1 cellular context compared by ENCODE assay signal in the genomic region with DNA sequence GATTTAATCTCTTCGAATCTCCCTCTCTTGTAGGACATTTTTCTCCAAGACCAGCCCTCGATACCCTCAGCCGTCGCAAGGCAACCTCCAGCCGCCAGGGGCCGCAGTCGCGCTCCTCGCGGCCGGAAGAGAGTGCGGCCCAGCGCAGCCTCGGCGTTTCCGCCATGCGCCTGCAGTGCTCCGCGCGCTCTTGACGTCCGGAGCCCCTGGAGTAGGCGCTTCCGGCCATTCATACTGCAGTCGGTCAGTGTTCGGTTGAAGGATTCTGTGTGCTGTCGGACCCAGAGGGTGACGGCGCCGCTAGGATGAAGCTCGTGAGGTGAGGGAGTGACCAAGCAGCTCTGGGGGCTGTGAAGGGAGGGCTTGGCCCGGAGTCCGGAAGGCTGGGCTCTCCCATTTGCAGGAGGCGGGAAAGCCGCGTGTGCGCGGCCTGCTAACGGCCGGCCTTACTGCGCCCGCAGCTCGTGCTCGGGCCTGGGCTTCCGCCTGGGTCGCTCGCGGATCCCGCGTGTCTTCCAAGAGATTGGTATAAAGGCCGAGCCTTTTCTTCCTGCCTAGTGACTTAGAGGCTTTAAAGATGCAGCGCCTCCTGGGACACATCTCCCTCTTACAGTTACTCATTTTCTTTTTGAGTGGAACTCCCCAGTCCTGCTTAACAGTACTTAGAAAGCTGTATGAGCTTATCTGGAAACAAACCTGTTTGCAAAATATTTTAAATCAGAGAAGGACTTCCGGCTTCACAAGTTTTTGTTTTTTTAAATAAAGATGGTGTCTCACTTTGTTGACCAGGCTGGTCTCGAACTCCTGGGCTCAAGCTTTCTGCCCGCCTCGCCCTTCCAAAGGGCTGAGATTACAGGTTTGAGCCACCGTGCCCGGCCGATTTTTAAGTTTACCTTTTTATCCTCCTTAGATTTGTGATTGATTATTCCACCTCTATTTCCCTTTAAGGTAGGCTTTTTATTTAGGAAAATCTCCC.
TF ChIP-seq lines count a peak whose summit lies in the region.

A gene (plus strand): TSS at position 190 of the 976 bp plus-strand sequence. CDS start 116 bp downstream, at position 306.

TF ChIP-seq in HepG2, 621 proteins besides CTCF, POLR2A, EP300 and RAD21 (continued from another document and continues in another):
- TF ChIP-seq, protein P1, sequence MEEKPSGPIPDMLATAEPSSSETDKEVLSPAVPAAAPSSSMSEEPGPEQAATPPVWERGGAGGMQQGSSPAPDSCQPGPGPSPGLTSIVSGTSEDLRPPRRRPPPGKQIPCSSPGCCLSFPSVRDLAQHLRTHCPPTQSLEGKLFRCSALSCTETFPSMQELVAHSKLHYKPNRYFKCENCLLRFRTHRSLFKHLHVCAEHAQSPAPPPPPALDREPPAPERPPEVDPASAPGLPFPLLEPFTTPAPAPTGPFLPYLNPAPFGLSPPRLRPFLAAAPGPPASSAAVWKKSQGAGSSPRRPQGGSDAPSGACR (CRISPR knock-in tag; IDR thresholded peaks at IDR 0.05), result peak; percentile 89
- TF ChIP-seq, protein P2, sequence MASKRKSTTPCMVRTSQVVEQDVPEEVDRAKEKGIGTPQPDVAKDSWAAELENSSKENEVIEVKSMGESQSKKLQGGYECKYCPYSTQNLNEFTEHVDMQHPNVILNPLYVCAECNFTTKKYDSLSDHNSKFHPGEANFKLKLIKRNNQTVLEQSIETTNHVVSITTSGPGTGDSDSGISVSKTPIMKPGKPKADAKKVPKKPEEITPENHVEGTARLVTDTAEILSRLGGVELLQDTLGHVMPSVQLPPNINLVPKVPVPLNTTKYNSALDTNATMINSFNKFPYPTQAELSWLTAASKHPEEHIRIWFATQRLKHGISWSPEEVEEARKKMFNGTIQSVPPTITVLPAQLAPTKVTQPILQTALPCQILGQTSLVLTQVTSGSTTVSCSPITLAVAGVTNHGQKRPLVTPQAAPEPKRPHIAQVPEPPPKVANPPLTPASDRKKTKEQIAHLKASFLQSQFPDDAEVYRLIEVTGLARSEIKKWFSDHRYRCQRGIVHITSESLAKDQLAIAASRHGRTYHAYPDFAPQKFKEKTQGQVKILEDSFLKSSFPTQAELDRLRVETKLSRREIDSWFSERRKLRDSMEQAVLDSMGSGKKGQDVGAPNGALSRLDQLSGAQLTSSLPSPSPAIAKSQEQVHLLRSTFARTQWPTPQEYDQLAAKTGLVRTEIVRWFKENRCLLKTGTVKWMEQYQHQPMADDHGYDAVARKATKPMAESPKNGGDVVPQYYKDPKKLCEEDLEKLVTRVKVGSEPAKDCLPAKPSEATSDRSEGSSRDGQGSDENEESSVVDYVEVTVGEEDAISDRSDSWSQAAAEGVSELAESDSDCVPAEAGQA (IDR thresholded peaks at IDR 0.05; ENCODE audit: low read depth), result peak; percentile 94
- TF ChIP-seq, protein P2 (CRISPR knock-in tag; IDR thresholded peaks at IDR 0.05; ENCODE audit: borderline replicate concordance), result peak; percentile 94
- TF ChIP-seq, protein P3, sequence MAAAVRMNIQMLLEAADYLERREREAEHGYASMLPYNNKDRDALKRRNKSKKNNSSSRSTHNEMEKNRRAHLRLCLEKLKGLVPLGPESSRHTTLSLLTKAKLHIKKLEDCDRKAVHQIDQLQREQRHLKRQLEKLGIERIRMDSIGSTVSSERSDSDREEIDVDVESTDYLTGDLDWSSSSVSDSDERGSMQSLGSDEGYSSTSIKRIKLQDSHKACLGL (CRISPR knock-in tag; IDR thresholded peaks at IDR 0.05), result peak; percentile 94
- TF ChIP-seq ZFAT (CRISPR knock-in tag; conservative IDR thresholded peaks at IDR 0.05), result peak; percentile 79
- peak; percentile 49; the same call in 1 of the 2 replicates for TF ChIP-seq ZNF652 (CRISPR knock-in tag; IDR thresholded peaks at IDR 0.05; ENCODE audit: borderline replicate concordance, low read depth)
- no peak for TF ChIP-seq EHMT2 (IDR thresholded peaks at IDR 0.05; ENCODE audit: borderline replicate concordance, low read depth, low read length)
- TF ChIP-seq, protein P4, sequence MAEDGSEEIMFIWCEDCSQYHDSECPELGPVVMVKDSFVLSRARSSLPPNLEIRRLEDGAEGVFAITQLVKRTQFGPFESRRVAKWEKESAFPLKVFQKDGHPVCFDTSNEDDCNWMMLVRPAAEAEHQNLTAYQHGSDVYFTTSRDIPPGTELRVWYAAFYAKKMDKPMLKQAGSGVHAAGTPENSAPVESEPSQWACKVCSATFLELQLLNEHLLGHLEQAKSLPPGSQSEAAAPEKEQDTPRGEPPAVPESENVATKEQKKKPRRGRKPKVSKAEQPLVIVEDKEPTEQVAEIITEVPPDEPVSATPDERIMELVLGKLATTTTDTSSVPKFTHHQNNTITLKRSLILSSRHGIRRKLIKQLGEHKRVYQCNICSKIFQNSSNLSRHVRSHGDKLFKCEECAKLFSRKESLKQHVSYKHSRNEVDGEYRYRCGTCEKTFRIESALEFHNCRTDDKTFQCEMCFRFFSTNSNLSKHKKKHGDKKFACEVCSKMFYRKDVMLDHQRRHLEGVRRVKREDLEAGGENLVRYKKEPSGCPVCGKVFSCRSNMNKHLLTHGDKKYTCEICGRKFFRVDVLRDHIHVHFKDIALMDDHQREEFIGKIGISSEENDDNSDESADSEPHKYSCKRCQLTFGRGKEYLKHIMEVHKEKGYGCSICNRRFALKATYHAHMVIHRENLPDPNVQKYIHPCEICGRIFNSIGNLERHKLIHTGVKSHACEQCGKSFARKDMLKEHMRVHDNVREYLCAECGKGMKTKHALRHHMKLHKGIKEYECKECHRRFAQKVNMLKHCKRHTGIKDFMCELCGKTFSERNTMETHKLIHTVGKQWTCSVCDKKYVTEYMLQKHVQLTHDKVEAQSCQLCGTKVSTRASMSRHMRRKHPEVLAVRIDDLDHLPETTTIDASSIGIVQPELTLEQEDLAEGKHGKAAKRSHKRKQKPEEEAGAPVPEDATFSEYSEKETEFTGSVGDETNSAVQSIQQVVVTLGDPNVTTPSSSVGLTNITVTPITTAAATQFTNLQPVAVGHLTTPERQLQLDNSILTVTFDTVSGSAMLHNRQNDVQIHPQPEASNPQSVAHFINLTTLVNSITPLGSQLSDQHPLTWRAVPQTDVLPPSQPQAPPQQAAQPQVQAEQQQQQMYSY (CRISPR knock-in tag; IDR thresholded peaks at IDR 0.05), result peak; percentile 83
- TF ChIP-seq RFXAP (CRISPR knock-in tag; IDR thresholded peaks at IDR 0.05; ENCODE audit: borderline replicate concordance), result peak; percentile 76; the same call in 1 of the 2 replicates
- TF ChIP-seq ZFP1 (CRISPR knock-in tag; IDR thresholded peaks at IDR 0.05), result no peak; the same call in 1 of the 2 replicates
- no peak for TF ChIP-seq NR2F2 (IDR thresholded peaks at IDR 0.05; ENCODE audit: borderline replicate concordance, low read depth)
- no peak for TF ChIP-seq ZNF207 (IDR thresholded peaks at IDR 0.05; ENCODE audit: borderline replicate concordance)
- TF ChIP-seq ZC3H13 (CRISPR knock-in tag; IDR thresholded peaks at IDR 0.05), result peak; percentile 95
- TF ChIP-seq KAT2B (IDR thresholded peaks at IDR 0.05; ENCODE audit: borderline replicate concordance, low read depth, low read length), result no peak
- TF ChIP-seq, protein P5, sequence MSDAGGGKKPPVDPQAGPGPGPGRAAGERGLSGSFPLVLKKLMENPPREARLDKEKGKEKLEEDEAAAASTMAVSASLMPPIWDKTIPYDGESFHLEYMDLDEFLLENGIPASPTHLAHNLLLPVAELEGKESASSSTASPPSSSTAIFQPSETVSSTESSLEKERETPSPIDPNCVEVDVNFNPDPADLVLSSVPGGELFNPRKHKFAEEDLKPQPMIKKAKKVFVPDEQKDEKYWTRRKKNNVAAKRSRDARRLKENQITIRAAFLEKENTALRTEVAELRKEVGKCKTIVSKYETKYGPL (CRISPR knock-in tag; IDR thresholded peaks at IDR 0.05), result peak; percentile 93
- TF ChIP-seq XBP1 (CRISPR knock-in tag; IDR thresholded peaks at IDR 0.05), result peak; percentile 36; the same call in 1 of the 2 replicates
- TF ChIP-seq GLI4 (CRISPR knock-in tag; IDR thresholded peaks at IDR 0.05; ENCODE audit: borderline replicate concordance), result peak; percentile 93; the same call in 1 of the 2 replicates
- peak; percentile 74; the same call in 1 of the 2 replicates for TF ChIP-seq JUNB (CRISPR knock-in tag; IDR thresholded peaks at IDR 0.05; ENCODE audit: borderline replicate concordance)
- no peak for TF ChIP-seq ZNF382 (CRISPR knock-in tag; IDR thresholded peaks at IDR 0.05; ENCODE audit: borderline replicate concordance)
- TF ChIP-seq, protein P6, sequence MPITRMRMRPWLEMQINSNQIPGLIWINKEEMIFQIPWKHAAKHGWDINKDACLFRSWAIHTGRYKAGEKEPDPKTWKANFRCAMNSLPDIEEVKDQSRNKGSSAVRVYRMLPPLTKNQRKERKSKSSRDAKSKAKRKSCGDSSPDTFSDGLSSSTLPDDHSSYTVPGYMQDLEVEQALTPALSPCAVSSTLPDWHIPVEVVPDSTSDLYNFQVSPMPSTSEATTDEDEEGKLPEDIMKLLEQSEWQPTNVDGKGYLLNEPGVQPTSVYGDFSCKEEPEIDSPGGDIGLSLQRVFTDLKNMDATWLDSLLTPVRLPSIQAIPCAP (CRISPR knock-in tag; IDR thresholded peaks at IDR 0.05; ENCODE audit: low read depth), result 0 out of 2 replicates have a peak, but pooled peaks have one; percentile 33
- peak; percentile 89; the same call in 1 of the 2 replicates for TF ChIP-seq ZNF44 (CRISPR knock-in tag; IDR thresholded peaks at IDR 0.05)
- TF ChIP-seq, protein P7, sequence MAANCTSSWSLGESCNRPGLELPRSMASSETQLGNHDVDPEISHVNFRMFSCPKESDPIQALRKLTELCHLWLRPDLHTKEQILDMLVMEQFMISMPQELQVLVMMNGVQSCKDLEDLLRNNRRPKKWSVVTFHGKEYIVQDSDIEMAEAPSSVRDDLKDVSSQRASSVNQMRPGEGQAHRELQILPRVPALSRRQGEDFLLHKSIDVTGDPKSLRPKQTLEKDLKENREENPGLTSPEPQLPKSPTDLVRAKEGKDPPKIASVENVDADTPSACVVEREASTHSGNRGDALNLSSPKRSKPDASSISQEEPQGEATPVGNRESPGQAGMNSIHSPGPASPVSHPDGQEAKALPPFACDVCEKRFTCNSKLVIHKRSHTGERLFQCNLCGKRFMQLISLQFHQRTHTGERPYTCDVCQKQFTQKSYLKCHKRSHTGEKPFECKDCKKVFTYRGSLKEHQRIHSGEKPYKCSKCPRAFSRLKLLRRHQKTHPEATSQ (CRISPR knock-in tag; IDR thresholded peaks at IDR 0.05; ENCODE audit: borderline replicate concordance), result no peak; the same call in 1 of the 2 replicates
- peak; percentile 89 for TF ChIP-seq ZNF230 (CRISPR knock-in tag; IDR thresholded peaks at IDR 0.05)
- TF ChIP-seq, protein P8, sequence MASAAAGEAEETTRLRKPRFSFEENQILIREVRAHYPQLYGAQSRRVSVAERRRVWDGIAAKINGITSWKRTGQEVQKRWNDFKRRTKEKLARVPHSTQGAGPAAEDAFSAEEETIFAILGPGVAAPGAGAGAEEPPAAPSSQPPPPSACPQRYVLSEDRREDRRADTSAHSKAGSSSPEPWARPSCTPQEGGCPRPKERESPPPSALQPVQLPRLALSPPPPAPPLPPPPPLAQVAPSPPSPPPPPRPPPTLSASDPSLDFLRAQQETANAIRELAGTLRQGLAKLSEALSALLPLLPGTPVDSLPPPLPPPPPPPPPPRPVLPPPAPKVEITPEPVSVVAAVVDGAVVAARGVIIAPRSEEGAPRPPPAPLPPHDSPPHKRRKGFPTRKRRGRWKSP (CRISPR knock-in tag; IDR thresholded peaks at IDR 0.05), result peak; percentile 90
- peak; percentile 96 for TF ChIP-seq PRMT3 (CRISPR knock-in tag; IDR thresholded peaks at IDR 0.05; ENCODE audit: borderline replicate concordance, low read depth)
- peak; percentile 91; the same call in 1 of the 2 replicates for TF ChIP-seq MIER3 (CRISPR knock-in tag; IDR thresholded peaks at IDR 0.05; ENCODE audit: borderline replicate concordance)
- TF ChIP-seq, protein P9, sequence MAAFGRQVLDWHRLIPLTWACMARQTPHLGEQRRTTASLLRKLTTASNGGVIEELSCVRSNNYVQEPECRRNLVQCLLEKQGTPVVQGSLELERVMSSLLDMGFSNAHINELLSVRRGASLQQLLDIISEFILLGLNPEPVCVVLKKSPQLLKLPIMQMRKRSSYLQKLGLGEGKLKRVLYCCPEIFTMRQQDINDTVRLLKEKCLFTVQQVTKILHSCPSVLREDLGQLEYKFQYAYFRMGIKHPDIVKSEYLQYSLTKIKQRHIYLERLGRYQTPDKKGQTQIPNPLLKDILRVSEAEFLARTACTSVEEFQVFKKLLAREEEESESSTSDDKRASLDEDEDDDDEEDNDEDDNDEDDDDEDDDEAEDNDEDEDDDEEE (CRISPR knock-in tag; IDR thresholded peaks at IDR 0.05), result no peak
- TF ChIP-seq, protein P10, sequence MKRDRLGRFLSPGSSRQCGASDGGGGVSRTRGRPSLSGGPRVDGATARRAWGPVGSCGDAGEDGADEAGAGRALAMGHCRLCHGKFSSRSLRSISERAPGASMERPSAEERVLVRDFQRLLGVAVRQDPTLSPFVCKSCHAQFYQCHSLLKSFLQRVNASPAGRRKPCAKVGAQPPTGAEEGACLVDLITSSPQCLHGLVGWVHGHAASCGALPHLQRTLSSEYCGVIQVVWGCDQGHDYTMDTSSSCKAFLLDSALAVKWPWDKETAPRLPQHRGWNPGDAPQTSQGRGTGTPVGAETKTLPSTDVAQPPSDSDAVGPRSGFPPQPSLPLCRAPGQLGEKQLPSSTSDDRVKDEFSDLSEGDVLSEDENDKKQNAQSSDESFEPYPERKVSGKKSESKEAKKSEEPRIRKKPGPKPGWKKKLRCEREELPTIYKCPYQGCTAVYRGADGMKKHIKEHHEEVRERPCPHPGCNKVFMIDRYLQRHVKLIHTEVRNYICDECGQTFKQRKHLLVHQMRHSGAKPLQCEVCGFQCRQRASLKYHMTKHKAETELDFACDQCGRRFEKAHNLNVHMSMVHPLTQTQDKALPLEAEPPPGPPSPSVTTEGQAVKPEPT (CRISPR knock-in tag; IDR thresholded peaks at IDR 0.05; ENCODE audit: low read depth), result peak; percentile 97
- peak; percentile 99 for TF ChIP-seq ZNF883 (CRISPR knock-in tag; IDR thresholded peaks at IDR 0.05; ENCODE audit: not compliant biosample characterization)
